ENCODE assay signal across 8 cellular contexts in genomic region chr12:9760699-9761406, GRCh38. TPM values are rescaled to one million over a fixed set of nuclear protein-coding genes. Genes with fewer than 3 reads are reported as not detected.
DNase-seq lines count a peak whose midpoint lies in the region; ATAC-seq and TF ChIP-seq lines count a peak whose summit lies in the region.

Gene CD69, minus strand, starts transcription at chr12:9760901. Its CDS starts 81 bp downstream, at chr12:9760820.

- WGBS in H9 (ENCODE audit: extremely low coverage, insufficient read length, low lambda C conversion rate), result no CpG with 5 or more reads among the region's 6 CpGs
- 67 to 68% methylated on average over 6 of the region's 6 CpGs for WGBS in GM23248 (ENCODE audit: low coverage in 1 of 2, low lambda C conversion rate in 2 of 2, missing lambda C conversion rate in 2 of 2), 2 experiments

- H2AFZ ChIP-seq in H9 (ENCODE audit: low read length) (no peak within 1 kb of the TSS), GM23248 (no peak within 1 kb of the TSS)

- H3T11ph ChIP-seq in H9 (ENCODE audit: low read length), result no peak within 1 kb of the TSS

- H3K9me2 ChIP-seq in GM23248 (ENCODE audit: insufficient read depth), result no peaks in the 10 kb centered on the region

- peaks cover 30 to 74% (median 59%) of the 10 kb centered on the region in 4 donors for H3K4me1 Mint-ChIP-seq in naive thymus-derived CD8-positive, alpha-beta T cell
- H3K4me1 Mint-ChIP-seq in H9, result peaks cover 18% of the 10 kb centered on the region in 2 experiments

- no peak within 1 kb of the TSS for H3K18ac ChIP-seq in H9 (ENCODE audit: insufficient read length, low read depth, low read length)

- no peak within 1 kb of the TSS for H3K4ac ChIP-seq in H9 (ENCODE audit: low read depth, low read length)

- H3K14ac ChIP-seq in H9 (ENCODE audit: insufficient read depth, low read length), result no peak within 1 kb of the TSS

- H2BK120ac ChIP-seq in H9 (ENCODE audit: low read depth, low read length, poor library complexity, severe bottlenecking), result no peak within 1 kb of the TSS

- H4K91ac ChIP-seq in H9 (ENCODE audit: insufficient read length, low read depth, low read length), result no peak within 1 kb of the TSS

- DNase-seq in ELR (ENCODE audit: low read depth), result peak; percentile 39
- peak; percentile 96 for DNase-seq in OCI-M1 (lab: John Stamatoyannopoulos, UW)
- DNase-seq in activated effector memory CD4-positive, alpha-beta T cell treated with Interleukin-2 at 50 U/mL for 16 hours, result peak; percentile 54
- peak; percentile 52 to 92 (median 86) for DNase-seq in naive thymus-derived CD8-positive, alpha-beta T cell
- DNase-seq in H9, result no peak
- DNase-seq in NCI-H524 treated with DMSO at 0.1 percent for 48 hours (lab: John Stamatoyannopoulos, UW), result no peak
- DNase-seq in GM23248, result no peak

- H4K20me1 ChIP-seq in H9 (ENCODE audit: control insufficient read depth, insufficient read depth, insufficient read length) (no peaks in the 10 kb centered on the region), GM23248 (ENCODE audit: insufficient read depth) (no peaks in the 10 kb centered on the region)

- no peak within 1 kb of the TSS for H3K4me2 ChIP-seq in H9 (ENCODE audit: insufficient read depth, insufficient read length, low read length)
- no peak within 1 kb of the TSS for H3K4me2 ChIP-seq in GM23248 (ENCODE audit: unreplicated experiment)

- H3K36me3 ChIP-seq in GM23248 (ENCODE audit: low read depth), result no peaks in the 10 kb centered on the region

- H3K4me3 ChIP-seq in GM23248, result no peak within 1 kb of the TSS

- H3K56ac ChIP-seq in H9 (ENCODE audit: insufficient read length, low read depth, low read length), result no peak within 1 kb of the TSS

- H3K4me3 Mint-ChIP-seq in naive thymus-derived CD8-positive, alpha-beta T cell, result peak within 1 kb of the TSS; percentile 87 to 99 (median 96)
- H3K4me3 Mint-ChIP-seq in H9, result no peak within 1 kb of the TSS

- H2AK5ac ChIP-seq in H9 (ENCODE audit: insufficient read length, low read length), result no peak within 1 kb of the TSS

- H3K27me3 Mint-ChIP-seq in naive thymus-derived CD8-positive, alpha-beta T cell, result no peaks in the 10 kb centered on the region
- H3K27me3 Mint-ChIP-seq in H9 (ENCODE audit: low read depth), result no peaks in the 10 kb centered on the region

- peak within 1 kb of the TSS; percentile 96 to 100 (median 99) for H3K27ac Mint-ChIP-seq in naive thymus-derived CD8-positive, alpha-beta T cell
- H3K27ac Mint-ChIP-seq in H9, result no peak within 1 kb of the TSS

- in situ Hi-C loops in GM23248 (cut with MboI), result no loop called here

- H3K4me1 ChIP-seq in H9 (ENCODE audit: insufficient read depth, low read length), result no peaks in the 10 kb centered on the region
- H3K4me1 ChIP-seq in GM23248 (ENCODE audit: insufficient read depth), result no peaks in the 10 kb centered on the region

- no peak within 1 kb of the TSS for H3K9ac ChIP-seq in H9 (ENCODE audit: extremely low read depth, insufficient read length, low read length)
- H3K9ac ChIP-seq in GM23248, result no peak within 1 kb of the TSS

- H2BK20ac ChIP-seq in H9 (ENCODE audit: low read depth, low read length, poor library complexity, severe bottlenecking), result no peak within 1 kb of the TSS

- no peak within 1 kb of the TSS for H2BK15ac ChIP-seq in H9 (ENCODE audit: low read depth, low read length)

- H4K5ac ChIP-seq in H9 (ENCODE audit: insufficient read length, low read depth, low read length), result no peak within 1 kb of the TSS

- peak; percentile 46 for ATAC-seq in GM21825 (IDR thresholded peaks at IDR 0.05; ENCODE audit: unreplicated experiment)
- ATAC-seq in naive thymus-derived CD8-positive, alpha-beta T cell, result peak; percentile 49 to 64

- POLR2A ChIA-PET in naive thymus-derived CD8-positive, alpha-beta T cell (lab: Charles Lee), result interaction anchor here (0.6 to 7.2 kb wide), 17 partner anchors 10 to 794 kb away, joined by 3 to 84 read pairs (median 4); partner anchors contain the start of genes CLEC2B and CLEC2D

- H3K27me3 ChIP-seq in H9 (ENCODE audit: insufficient read depth, low read length) (no peaks in the 10 kb centered on the region), GM23248 (replicated peaks; ENCODE audit: insufficient read depth) (peaks cover 15% of the 10 kb centered on the region; the same call in 1 of the 2 replicates)

- H2BK12ac ChIP-seq in H9 (ENCODE audit: insufficient read length, low read depth, low read length), result no peak within 1 kb of the TSS

- H3K9me3 ChIP-seq in H9 (ENCODE audit: control insufficient read depth, low read depth, low read length) (no peaks in the 10 kb centered on the region), GM23248 (ENCODE audit: low read depth) (no peaks in the 10 kb centered on the region)

- H3K36me3 Mint-ChIP-seq in naive thymus-derived CD8-positive, alpha-beta T cell, result peaks cover 4 to 25% (median 7%) of the 10 kb centered on the region in 3 donors
- H3K36me3 Mint-ChIP-seq in H9 (ENCODE audit: insufficient read depth in 1 of 3, low read depth in 3 of 3), result no peaks in the 10 kb centered on the region

- no peak within 1 kb of the TSS for H3K23ac ChIP-seq in H9 (ENCODE audit: insufficient read length, low read depth, low read length)

- no peaks in the 10 kb centered on the region for H3K9me3 Mint-ChIP-seq in naive thymus-derived CD8-positive, alpha-beta T cell
- H3K9me3 Mint-ChIP-seq in H9, result no peaks in the 10 kb centered on the region

- TF ChIP-seq CTCF in H9 (conservative IDR thresholded peaks at IDR 0.05), result no peak

- H3K27ac ChIP-seq in H9 (ENCODE audit: insufficient read length, low read depth, low read length), result no peak within 1 kb of the TSS
- H3K27ac ChIP-seq in GM23248, result no peak within 1 kb of the TSS

- H3K79me1 ChIP-seq in H9 (ENCODE audit: insufficient read depth, low read depth, low read length, poor library complexity, severe bottlenecking), result no peaks in the 10 kb centered on the region

- H3F3A ChIP-seq in GM23248 (ENCODE audit: insufficient read depth), result no peaks in the 10 kb centered on the region

- H2BK5ac ChIP-seq in H9 (ENCODE audit: insufficient read length, low read length), result no peak within 1 kb of the TSS

- H4K8ac ChIP-seq in H9 (replicated peaks; ENCODE audit: insufficient read length, low read depth, low read length), result no peak within 1 kb of the TSS

- H3K79me2 ChIP-seq in H9 (ENCODE audit: insufficient read depth, low read length) (no peaks in the 10 kb centered on the region), GM23248 (ENCODE audit: insufficient read depth) (no peaks in the 10 kb centered on the region)

- no peaks in the 10 kb centered on the region for H3K23me2 ChIP-seq in H9 (ENCODE audit: insufficient read length, low read depth, low read length, poor library complexity, severe bottlenecking)

RNA-seq across cellular contexts. Expression of gene CD69, which starts in this region (rescaled TPM):
- total RNA-seq in naive thymus-derived CD8-positive, alpha-beta T cell, result 10 to 100 TPM; 30.7 to 34.0 TPM
- 100 to 1,000 TPM in 1 of 3 donors, 10 to 100 TPM in 2; 73.5 to 248 (median 87.9) TPM for polyA plus RNA-seq in naive thymus-derived CD8-positive, alpha-beta T cell
- total RNA-seq in H9 (2021), result not detected in 2 replicates
- total RNA-seq in GM23248 (2014; rRNA removed; shearing (Covaris generic)), result not detected in 2 replicates
- polyA plus RNA-seq in GM23248 (2016; fragmentation: Nextera tagmentation; extraction: Ambion mirVana), result not detected in 2 replicates

Comparison
In these comparisons a context has a peak if more than half of its experiments do, and no peak if none do; other contexts are left out.
1. RNA of gene CD69 (total RNA-seq): 30.7 to 34.0 TPM in naive thymus-derived CD8-positive, alpha-beta T cell; not detected in H9 and not detected in GM23248; every median in the first group is over 10 times any median in the second.
2. RNA of gene CD69 (polyA plus RNA-seq): 73.5 to 248 TPM in naive thymus-derived CD8-positive, alpha-beta T cell; not detected in GM23248; every median in the first group is over 10 times any median in the second.
3. DNase-seq: peak in ELR (single experiment), OCI-M1 (single experiment), activated effector memory CD4-positive, alpha-beta T cell treated with Interleukin-2 at 50 U/mL for 16 hours (single experiment) and naive thymus-derived CD8-positive, alpha-beta T cell (10 of 10); none in H9 (single experiment), NCI-H524 treated with DMSO at 0.1 percent for 48 hours (single experiment) and GM23248 (single experiment).
4. H3K27ac Mint-ChIP-seq: peak in naive thymus-derived CD8-positive, alpha-beta T cell (10 of 10); none in H9 (0 of 3).
5. H3K4me3 Mint-ChIP-seq: peak in naive thymus-derived CD8-positive, alpha-beta T cell (10 of 10); none in H9 (0 of 2).